In the genomic region with DNA sequence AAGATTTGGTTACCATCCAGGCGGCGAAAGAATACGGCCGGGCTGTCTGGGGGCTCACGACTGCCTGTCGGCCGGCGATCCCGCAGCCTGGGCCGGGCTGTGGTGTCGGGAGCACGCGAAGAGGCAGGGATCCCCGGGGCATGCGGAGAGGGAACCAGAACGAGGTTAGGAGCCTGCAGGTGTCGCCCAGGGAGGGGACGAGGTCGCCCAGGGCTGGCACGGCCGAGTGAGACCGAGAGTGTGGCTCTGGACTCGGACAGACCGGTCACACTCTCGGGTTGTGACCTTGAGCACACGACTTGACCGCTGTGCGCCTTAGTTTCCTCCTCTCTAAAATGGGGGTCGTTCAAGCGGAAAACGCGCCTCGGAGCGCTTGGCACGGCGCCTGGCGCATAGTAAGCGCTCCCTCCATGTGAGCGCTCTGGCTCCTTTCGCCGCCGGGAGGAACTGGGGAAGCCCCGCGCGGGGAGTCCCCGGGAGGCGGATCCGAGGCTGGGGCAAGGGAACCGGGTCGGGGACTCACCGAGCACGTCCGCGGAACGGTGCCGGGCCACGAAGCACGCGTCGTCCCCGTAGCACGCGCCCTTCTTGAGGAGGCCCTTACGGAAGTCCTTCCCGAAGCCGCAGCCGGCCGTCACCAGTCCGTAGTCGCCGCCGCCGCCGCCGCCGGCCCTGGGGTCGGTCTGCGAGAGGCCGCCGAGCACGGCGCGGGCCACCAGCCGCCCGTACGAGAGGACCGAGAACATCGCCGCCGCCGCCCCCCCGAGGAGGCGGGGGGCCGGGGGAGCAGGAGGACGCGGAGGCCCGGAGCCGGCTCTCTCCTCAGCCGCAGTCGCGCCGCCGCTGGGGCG, we compare ENCODE assay signal across 9 cellular contexts. TPM values are rescaled to one million over a fixed set of nuclear protein-coding genes. Genes with fewer than 3 reads are reported as not detected.
DNase-seq lines count a peak whose midpoint lies in the region; ATAC-seq, FAIRE-seq and TF ChIP-seq lines count a peak whose summit lies in the region.
"Had no signal": no experiment of that assay in that cellular context is flagged by ENCODE, and none has a peak within 500 bp of the region (broad histone marks: within the 10 kb centered on the region; RNA-seq: fewer than 3 reads in every experiment).

No MANE protein-coding gene starts in this region.

- H2AFZ ChIP-seq in GM12878 (ENCODE audit: control insufficient read depth, low read depth, low read length): 0 out of 2 replicates have a peak overlapping the region, but pooled peaks have one; percentile 31

- no peaks in the 10 kb centered on the region for H3K9me3 ChIP-seq in Caco-2
- no peaks in the 10 kb centered on the region for H3K9me3 ChIP-seq in GM12878 (replicated peaks; ENCODE audit: control insufficient read depth, insufficient read depth, low read length)
- no peaks in the 10 kb centered on the region for H3K9me3 ChIP-seq in iPS-18a (ENCODE audit: control insufficient read depth, low read depth, low read length)
- H3K9me3 ChIP-seq in skeletal muscle satellite cell (replicated peaks; ENCODE audit: low read length): no peaks in the 10 kb centered on the region

- H3K9ac ChIP-seq in GM12878 (ENCODE audit: control insufficient read depth, insufficient read depth, low read length) (peak overlapping the region; percentile 96), iPS-18a (ENCODE audit: low read length) (peak overlapping the region; percentile 70), skeletal muscle satellite cell (ENCODE audit: low read depth, low read length) (peak overlapping the region; percentile 89)

- under 1% methylated on average over 95 of the region's 104 CpGs for WGBS in GM12878 (ENCODE audit: insufficient coverage, insufficient replicate concordance, low lambda C conversion rate, missing lambda C conversion rate)

- peaks cover 6% of the 10 kb centered on the region for H3K36me3 Mint-ChIP-seq in Caco-2 (ENCODE audit: insufficient read depth, unreplicated experiment)

- H3K4me3 ChIP-seq in Caco-2 (ENCODE audit: low read depth, low read length) (peak overlapping the region; percentile 96), GM12878 (peak overlapping the region; percentile 82), iPS-18a (ENCODE audit: low read length) (peak overlapping the region; percentile 74), skeletal muscle satellite cell (ENCODE audit: low read length) (peak overlapping the region; percentile 80)

- peak overlapping the region; percentile 95 for H3K27ac ChIP-seq in GM12878 (ENCODE audit: control insufficient read depth, insufficient read depth)
- no peak overlapping the region for H3K27ac ChIP-seq in iPS-18a (ENCODE audit: low read length)

- TF ChIP-seq CTCF in Caco-2 (IDR thresholded peaks at IDR 0.05; ENCODE audit: insufficient read depth in 1 of 2, low read depth in 1 of 2, low read length in 1 of 2, severe bottlenecking in 1 of 2, unreplicated experiment in 1 of 2) (no peak), GM12878 (IDR thresholded peaks at IDR 0.05 in 2 of 3, conservative IDR thresholded peaks at IDR 0.05 in 1 of 3; ENCODE audit: control insufficient read depth in 2 of 3, extremely low read depth in 1 of 3, insufficient read depth in 1 of 3, low read depth in 3 of 3, low read length in 3 of 3) (no peak)

- H3K4me2 ChIP-seq in GM12878 (ENCODE audit: control insufficient read depth, insufficient read depth): peak overlapping the region; percentile 83
- peak overlapping the region; percentile 92 for H3K4me2 ChIP-seq in skeletal muscle satellite cell (ENCODE audit: low read length)

- RAD21 ChIA-PET in GM12878 (lab: Charles Lee; ENCODE audit: unreplicated experiment): interaction anchor here (0.7 to 5.4 kb wide), 6 partner anchors 19 to 132 kb away, joined by 3 to 73 read pairs (median 5); partner anchors contain the start of genes ARPC3, FAM216A and GPN3

- ATAC-seq in GM19395 (IDR thresholded peaks at IDR 0.05; ENCODE audit: unreplicated experiment) (peak; percentile 29), HG03520 (IDR thresholded peaks at IDR 0.05; ENCODE audit: unreplicated experiment) (peak; percentile 31), GM12878 (peak; percentile 51)

- intact Hi-C loops in Caco-2 (cut with micrococcal nuclease; ENCODE audit: unreplicated experiment) (loop anchor here (2.0 kb wide), 1 partner anchor 18 kb away; no protein-coding TSS in a partner anchor), GM12878 (cut with micrococcal nuclease; ENCODE audit: unreplicated experiment) (loop anchor here (2.0 to 5.0 kb wide), 2 partner anchors 52 to 135 kb away; no protein-coding TSS in a partner anchor)

- peaks cover 61% of the 10 kb centered on the region for H3K79me2 ChIP-seq in GM12878 (ENCODE audit: control insufficient read depth, insufficient read depth, low read length)

- no TSS peak for BruUV-seq in Caco-2 (replicated peaks; lab: Mats Ljungman, UMichigan)
- BruUV-seq in GM12878 (replicated peaks; lab: Mats Ljungman, UMichigan): no TSS peak

- POLR2A ChIA-PET in Caco-2 (lab: Charles Lee) (no interaction called here), GM12878 (lab: Charles Lee) (interaction anchor here (0.9 to 8.8 kb wide), 4 partner anchors 9 to 50 kb away, joined by 3 to 122 read pairs (median 15); no protein-coding TSS in a partner anchor)

- peak overlapping the region; percentile 92 for H3K4me3 Mint-ChIP-seq in Caco-2 (ENCODE audit: unreplicated experiment)

- no peak for TF ChIP-seq RAD21 in GM12878 (IDR thresholded peaks at IDR 0.05; ENCODE audit: insufficient read depth, low read depth, low read length)

- no peak for FAIRE-seq in GM12878 (lab: Jason Lieb, UNC)
- FAIRE-seq: islet of Langerhans had no signal

- H4K20me1 ChIP-seq in GM12878 (ENCODE audit: control insufficient read depth, insufficient read depth): no peaks in the 10 kb centered on the region

- H3K27me3 ChIP-seq in Caco-2 (replicated peaks; ENCODE audit: control insufficient read depth, insufficient read depth, low read length) (no peaks in the 10 kb centered on the region), GM12878 (replicated peaks in 1 of 2; ENCODE audit: control insufficient read depth in 2 of 2, insufficient read depth in 2 of 2, low read length in 1 of 2) (no peaks in the 10 kb centered on the region), iPS-18a (ENCODE audit: control insufficient read depth, insufficient read depth, low read length) (peaks cover 4% of the 10 kb centered on the region), skeletal muscle satellite cell (ENCODE audit: control insufficient read depth, insufficient read depth, low read length) (no peaks in the 10 kb centered on the region)

- peak; percentile 76 for TF ChIP-seq POLR2A in GM12878 (IDR thresholded peaks at IDR 0.05; ENCODE audit: low read depth, low read length)

- H3K36me3 ChIP-seq in Caco-2 (ENCODE audit: control insufficient read depth, insufficient read depth, low read length) (no peaks in the 10 kb centered on the region), GM12878 (ENCODE audit: control insufficient read depth in 2 of 2, insufficient read depth in 2 of 2, low read length in 1 of 2) (peaks cover 0 to 5% of the 10 kb centered on the region in 2 experiments; a peak in 1 of 4 replicates), iPS-18a (ENCODE audit: control insufficient read depth, low read depth, low read length) (no peaks in the 10 kb centered on the region), skeletal muscle satellite cell (ENCODE audit: insufficient read depth, low read length) (no peaks in the 10 kb centered on the region)

- CTCF ChIA-PET in Caco-2 (lab: Charles Lee): interaction anchor here (1.2 kb wide), 1 partner anchor 133 kb away, joined by 3 read pairs; the partner anchor contains the start of gene ARPC3
- CTCF ChIA-PET in GM12878 (lab: Yijun Ruan, JAX): interaction anchor here (1.9 to 4.1 kb wide), 2 partner anchors 9 to 19 kb away, joined by 4 to 40 read pairs; no protein-coding TSS in a partner anchor

- H3K9me3 Mint-ChIP-seq in Caco-2 (ENCODE audit: unreplicated experiment): no peaks in the 10 kb centered on the region

- DNase-seq in Caco-2: peak; percentile 48 to 53
- DNase-seq in T-helper 22 cell (ENCODE audit: low read depth): peak; percentile 74
- no peak for DNase-seq in GM12878 (ENCODE audit: low read depth, low spot score)
- no peak for DNase-seq in NCI-H1436 treated with DMSO at 0.1 percent for 48 hours (lab: John Stamatoyannopoulos, UW)

- peaks cover 19% of the 10 kb centered on the region for H3K4me1 Mint-ChIP-seq in Caco-2 (ENCODE audit: low read depth, unreplicated experiment)

- H3K27ac Mint-ChIP-seq in Caco-2 (ENCODE audit: unreplicated experiment): peak overlapping the region; percentile 85

- no peaks in the 10 kb centered on the region for H3K27me3 Mint-ChIP-seq in Caco-2 (ENCODE audit: insufficient read depth, unreplicated experiment)

- SMC1A ChIA-PET in GM12878 (lab: Charles Lee; ENCODE audit: uncharacterized antibody, unreplicated experiment): interaction anchor here (3.5 to 11.7 kb wide), 5 partner anchors 17 to 68 kb away, joined by 25 to 308 read pairs (median 35); no protein-coding TSS in a partner anchor

- in situ Hi-C loops in GM12878 (cut with MboI): no loop called here

- H3K4me1 ChIP-seq in Caco-2: peaks cover 31% of the 10 kb centered on the region
- peaks cover 36% of the 10 kb centered on the region for H3K4me1 ChIP-seq in GM12878 (ENCODE audit: control insufficient read depth, insufficient read depth, low read length)
- H3K4me1 ChIP-seq in iPS-18a (ENCODE audit: control insufficient read depth, low read depth, low read length): peaks cover 12% of the 10 kb centered on the region
- peaks cover 28% of the 10 kb centered on the region for H3K4me1 ChIP-seq in skeletal muscle satellite cell (ENCODE audit: control insufficient read depth, insufficient read depth, low read length)

- TF ChIP-seq EP300 in GM12878 (IDR thresholded peaks at IDR 0.05; ENCODE audit: borderline replicate concordance in 1 of 2, control insufficient read depth in 1 of 2, low read depth in 2 of 2, low read length in 2 of 2): peak in 1 of 2 experiments; percentile 26; a peak in 1 of 4 replicates

RNA-seq across cellular contexts. Expression of gene PPTC7, which starts 0.6 kb away (rescaled TPM):
- total RNA-seq in Caco-2 (2022) (18.2 and 19.0 TPM in 2 replicates), GM12878 (2014; rRNA removed) (8.3 and 9.1 TPM in 2 replicates), GM12878 (2014; rRNA removed; fragmentation: Illumina TruSeq; extraction: Trizol) (13.4 and 13.9 TPM in 2 replicates), GM12878 (2021) (31.0 and 31.4 TPM in 2 replicates)
- 97.8 and 98.0 TPM in 2 replicates for total RNA-seq in GM12878 (2013; cell fraction: nucleolus; rRNA removed)
- polyA plus RNA-seq in GM12878 (2011; ENCODE audit: low read depth): 16.5 TPM
- polyA plus RNA-seq in GM12878 (2011; rRNA removed) (69.6 and 89.2 TPM in 2 replicates), GM12878 (2014; fragmentation: Illumina TruSeq; extraction: Trizol) (29.8 and 37.9 TPM in 2 replicates), GM12878 (2014; fragmentation: Nextera tagmentation; extraction: Ambion mirVana) (1 to 10 TPM; 5.0 to 8.9 TPM), GM12878 (2014; rRNA removed) (24.8 and 25.9 TPM in 2 replicates), GM12878 (2016; fragmentation: Nextera tagmentation; extraction: Ambion mirVana) (10 to 100 TPM in 1 of 2 experiments, 1 to 10 TPM in 1; 4.0 to 11.3 TPM)
- polyA plus RNA-seq in GM12878 (2011; cell fraction: cytosol; rRNA removed): 26.8 and 32.6 TPM in 2 replicates
- polyA plus RNA-seq in GM12878 (2011; cell fraction: nucleus; rRNA removed): 36.0 and 57.5 TPM in 2 replicates
- polyA plus RNA-seq in GM12878 (2012): 24.9 and 34.0 TPM in 2 replicates
- 80.9 and 102 TPM in 2 replicates for polyA minus RNA-seq in GM12878 (2011; rRNA and poly(A)+ RNA removed)
- polyA minus RNA-seq in GM12878 (2011; cell fraction: cytosol; rRNA and poly(A)+ RNA removed): 29.1 and 29.5 TPM in 2 replicates
- polyA minus RNA-seq in GM12878 (2011; cell fraction: nucleus; rRNA and poly(A)+ RNA removed): 34.9 and 43.1 TPM in 2 replicates
- total RNA-seq in skeletal muscle satellite cell (2012; rRNA removed): 7.4 and 10.0 TPM in 2 replicates

RNA-seq across cellular contexts. Expression of gene TCTN1, which starts 31.4 kb away (rescaled TPM):
- total RNA-seq in Caco-2 (2022) (13.6 and 13.8 TPM in 2 replicates), GM12878 (2014; rRNA removed) (15.3 and 15.6 TPM in 2 replicates), GM12878 (2014; rRNA removed; fragmentation: Illumina TruSeq; extraction: Trizol) (15.3 and 16.6 TPM in 2 replicates), GM12878 (2021) (11.5 and 13.8 TPM in 2 replicates)
- total RNA-seq in GM12878 (2013; cell fraction: nucleolus; rRNA removed): 34.3 and 34.6 TPM in 2 replicates
- 27.3 TPM for polyA plus RNA-seq in GM12878 (2011; ENCODE audit: low read depth)
- polyA plus RNA-seq in GM12878 (2011; rRNA removed) (16.7 and 18.6 TPM in 2 replicates), GM12878 (2014; fragmentation: Illumina TruSeq; extraction: Trizol) (12.9 and 21.2 TPM in 2 replicates), GM12878 (2014; fragmentation: Nextera tagmentation; extraction: Ambion mirVana) (10 to 100 TPM in 1 of 2 experiments, 1 to 10 TPM in 1; 8.8 to 10.2 TPM), GM12878 (2014; rRNA removed) (15.4 and 20.3 TPM in 2 replicates), GM12878 (2016; fragmentation: Nextera tagmentation; extraction: Ambion mirVana) (10 to 100 TPM; 16.7 to 23.5 TPM)
- polyA plus RNA-seq in GM12878 (2011; cell fraction: cytosol; rRNA removed): 5.9 and 7.3 TPM in 2 replicates
- 19.5 and 23.1 TPM in 2 replicates for polyA plus RNA-seq in GM12878 (2011; cell fraction: nucleus; rRNA removed)
- 12.8 and 15.4 TPM in 2 replicates for polyA plus RNA-seq in GM12878 (2012)
- 7.3 and 14.8 TPM in 2 replicates for polyA minus RNA-seq in GM12878 (2011; rRNA and poly(A)+ RNA removed)
- 2.4 and 3.9 TPM in 2 replicates for polyA minus RNA-seq in GM12878 (2011; cell fraction: cytosol; rRNA and poly(A)+ RNA removed)
- polyA minus RNA-seq in GM12878 (2011; cell fraction: nucleus; rRNA and poly(A)+ RNA removed): 9.6 and 11.4 TPM in 2 replicates
- 18.8 and 19.5 TPM in 2 replicates for total RNA-seq in skeletal muscle satellite cell (2012; rRNA removed)

Comparison
In these comparisons a context has a peak if more than half of its experiments do, and no peak if none do; other contexts are left out.
1. DNase-seq: peak in Caco-2 (2 of 2) and T-helper 22 cell (single experiment); none in GM12878 (single experiment) and NCI-H1436 treated with DMSO at 0.1 percent for 48 hours (single experiment).
2. Peak in every context shown above with its lines, with median percentiles within 50 percentile points of each other: H3K4me3 ChIP-seq, ATAC-seq and H3K9ac ChIP-seq.